Comparison of ENCODE assay signal across 8 cellular contexts in genomic region chr4:81472249-81473085, GRCh38. TPM values are rescaled to one million over a fixed set of nuclear protein-coding genes. Genes with fewer than 3 reads are reported as not detected.
DNase-seq lines count a peak whose midpoint lies in the region; ATAC-seq and TF ChIP-seq lines count a peak whose summit lies in the region.

No MANE protein-coding gene starts in this region.

- H3K27me3 ChIP-seq in AG04450 (ENCODE audit: control insufficient read depth, insufficient read depth, low read length) = peaks cover 18% of the 10 kb centered on the region
- no peaks in the 10 kb centered on the region for H3K27me3 ChIP-seq in neural cell (ENCODE audit: insufficient read depth, low read depth, low read length)

- peaks cover 28% of the 10 kb centered on the region for H3K79me2 ChIP-seq in neural cell (replicated peaks; ENCODE audit: insufficient read depth, low read length)

- no peak overlapping the region for H2AFZ ChIP-seq in neural cell (ENCODE audit: low read depth, low read length)

- peak; percentile 70 for TF ChIP-seq RAD21 in neural cell (conservative IDR thresholded peaks at IDR 0.05)

- H3K27ac ChIP-seq in AG04450 (ENCODE audit: low read depth, low read length) = no peak overlapping the region
- peak overlapping the region; percentile 16 for H3K27ac ChIP-seq in neural cell (ENCODE audit: low read length)

- TF ChIP-seq EP300 in neural cell (conservative IDR thresholded peaks at IDR 0.05; ENCODE audit: poor library complexity, severe bottlenecking) = no peak

- no peaks in the 10 kb centered on the region for H3K9me3 Mint-ChIP-seq in activated CD4-positive, alpha-beta T cell treated with anti-CD3 and anti-CD28 coated beads, Interleukin-2, amount 10 ng/mL, durations not matched to agents 7 days and 5 days

- ATAC-seq in GM18502 (IDR thresholded peaks at IDR 0.05; ENCODE audit: poor library complexity, unreplicated experiment) (peak; percentile 66), HG02943 (IDR thresholded peaks at IDR 0.05; ENCODE audit: low read depth, unreplicated experiment) (peak; percentile 72)

- CTCF ChIA-PET in AG04450 (lab: Charles Lee) = interaction anchor here (0.5 to 1.8 kb wide), 5 partner anchors 18 to 887 kb away, joined by 3 to 6 read pairs (median 4); no protein-coding TSS in a partner anchor
- CTCF ChIA-PET in activated CD4-positive, alpha-beta T cell treated with anti-CD3 and anti-CD28 coated beads, Interleukin-2, amount 10 ng/mL, durations not matched to agents 7 days and 5 days (lab: Charles Lee) = interaction anchor here (0.9 to 3.4 kb wide), 11 partner anchors 10 to 892 kb away, joined by 3 to 9 read pairs (median 3); no protein-coding TSS in a partner anchor

- H3K36me3 ChIP-seq in neural cell (ENCODE audit: insufficient read depth, low read length) = no peaks in the 10 kb centered on the region

- DNase-seq in AG04450 (ENCODE audit: low read depth, low spot score) = no peak
- peak; percentile 86 for DNase-seq in NCI-H2107 treated with DMSO at 0.1 percent for 48 hours (lab: John Stamatoyannopoulos, UW; ENCODE audit: unreplicated experiment)
- DNase-seq in activated CD4-positive, alpha-beta T cell treated with anti-CD3 and anti-CD28 coated beads, Interleukin-2, amount 10 ng/mL, durations not matched to agents 7 days and 5 days = peak; percentile 50
- DNase-seq in fibroblast of mammary gland (ENCODE audit: low read depth) = peak; percentile 32
- no peak for DNase-seq in dedifferentiated amniotic fluid mesenchymal stem cell (ENCODE audit: extremely low spot score)

- no peaks in the 10 kb centered on the region for H3K9me2 ChIP-seq in neural cell (ENCODE audit: insufficient read depth, low read length)

- H3K27me3 Mint-ChIP-seq in activated CD4-positive, alpha-beta T cell treated with anti-CD3 and anti-CD28 coated beads, Interleukin-2, amount 10 ng/mL, durations not matched to agents 7 days and 5 days = peaks cover 7% of the 10 kb centered on the region

- peak overlapping the region; percentile 66 for H3K4me3 ChIP-seq in AG04450 (ENCODE audit: low read depth, low read length)
- peak overlapping the region; percentile 24 for H3K4me3 ChIP-seq in fibroblast of mammary gland (ENCODE audit: control insufficient read depth, low read depth, low read length)
- H3K4me3 ChIP-seq in neural cell (ENCODE audit: low read length) = peak overlapping the region; percentile 98

- H3K4me2 ChIP-seq in neural cell (ENCODE audit: low read length) = peak overlapping the region; percentile 59

- POLR2A ChIA-PET in AG04450 (lab: Yijun Ruan, JAX) = no interaction called here
- POLR2A ChIA-PET in activated CD4-positive, alpha-beta T cell treated with anti-CD3 and anti-CD28 coated beads, Interleukin-2, amount 10 ng/mL, durations not matched to agents 7 days and 5 days (lab: Charles Lee) = no interaction called here

- H3K9me3 ChIP-seq in AG04450 (ENCODE audit: control insufficient read depth, insufficient read depth, low read length) (no peaks in the 10 kb centered on the region), neural cell (ENCODE audit: low read length) (no peaks in the 10 kb centered on the region)

- H3F3A ChIP-seq in neural cell (ENCODE audit: insufficient read depth, low read length, poor library complexity, severe bottlenecking) = peaks cover 2% of the 10 kb centered on the region

- TF ChIP-seq CTCF in AG04450 (IDR thresholded peaks at IDR 0.05; ENCODE audit: low read depth, low read length) (no peak), fibroblast of mammary gland (conservative IDR thresholded peaks at IDR 0.05; ENCODE audit: control insufficient read depth, insufficient read depth, low read depth, low read length) (peak; percentile 18), neural cell (IDR thresholded peaks at IDR 0.05; ENCODE audit: poor library complexity, severe bottlenecking) (peak; percentile 74)

- peak overlapping the region; percentile 45 for H3K9ac ChIP-seq in neural cell (ENCODE audit: low read length)

- H4K20me1 ChIP-seq in neural cell (ENCODE audit: insufficient read depth) = no peaks in the 10 kb centered on the region

- peak overlapping the region; percentile 82 for H3K27ac Mint-ChIP-seq in activated CD4-positive, alpha-beta T cell treated with anti-CD3 and anti-CD28 coated beads, Interleukin-2, amount 10 ng/mL, durations not matched to agents 7 days and 5 days

- peaks cover 27% of the 10 kb centered on the region for H3K4me1 Mint-ChIP-seq in activated CD4-positive, alpha-beta T cell treated with anti-CD3 and anti-CD28 coated beads, Interleukin-2, amount 10 ng/mL, durations not matched to agents 7 days and 5 days

- peak overlapping the region; percentile 85 for H3K4me3 Mint-ChIP-seq in activated CD4-positive, alpha-beta T cell treated with anti-CD3 and anti-CD28 coated beads, Interleukin-2, amount 10 ng/mL, durations not matched to agents 7 days and 5 days

- H3K36me3 Mint-ChIP-seq in activated CD4-positive, alpha-beta T cell treated with anti-CD3 and anti-CD28 coated beads, Interleukin-2, amount 10 ng/mL, durations not matched to agents 7 days and 5 days (ENCODE audit: low read depth) = no peaks in the 10 kb centered on the region

TF ChIP-seq in neural cell, 6 proteins besides CTCF, POLR2A, EP300 and RAD21:
- TF ChIP-seq MXI1 (conservative IDR thresholded peaks at IDR 0.05; ENCODE audit: poor library complexity, severe bottlenecking) (no peak), POLR2AphosphoS5 (IDR thresholded peaks at IDR 0.05) (no peak), SMC3 (conservative IDR thresholded peaks at IDR 0.05; ENCODE audit: poor library complexity) (peak; percentile 48)

RNA-seq across cellular contexts. Expression of gene RASGEF1B, which starts 0.8 kb away (rescaled TPM):
- polyA plus RNA-seq in AG04450 (2011; rRNA removed) (0.04 TPM in 1 of 2 replicates, not detected in the other), neural cell (16.7 and 21.5 TPM in 2 replicates)
- 0.17 TPM in 1 of 2 replicates, not detected in the other for polyA minus RNA-seq in AG04450 (2011; rRNA and poly(A)+ RNA removed)
- 1 to 10 TPM; 2.7 TPM for total RNA-seq in activated CD4-positive, alpha-beta T cell treated with anti-CD3 and anti-CD28 coated beads, Interleukin-2, amount 10 ng/mL, durations not matched to agents 7 days and 5 days
- 60.5 and 61.6 TPM in 2 replicates for polyA minus RNA-seq in neural cell

Comparison
In these comparisons a context has a peak if more than half of its experiments do, and no peak if none do; other contexts are left out.
1. DNase-seq: peak in NCI-H2107 treated with DMSO at 0.1 percent for 48 hours (single experiment), activated CD4-positive, alpha-beta T cell treated with anti-CD3 and anti-CD28 coated beads, Interleukin-2, amount 10 ng/mL, durations not matched to agents 7 days and 5 days (single experiment) and fibroblast of mammary gland (single experiment); none in AG04450 (single experiment) and dedifferentiated amniotic fluid mesenchymal stem cell (single experiment).
2. H3K4me3 ChIP-seq: peak in every context shown above with its lines; median percentile 98 in neural cell; 66 in AG04450; 24 in fibroblast of mammary gland.
3. RNA of gene RASGEF1B, which starts 0.8 kb away (polyA plus RNA-seq): 16.7 to 21.5 TPM in neural cell; 0.04 TPM in AG04450; every median in the first group is over 10 times any median in the second.